In the genomic region with DNA sequence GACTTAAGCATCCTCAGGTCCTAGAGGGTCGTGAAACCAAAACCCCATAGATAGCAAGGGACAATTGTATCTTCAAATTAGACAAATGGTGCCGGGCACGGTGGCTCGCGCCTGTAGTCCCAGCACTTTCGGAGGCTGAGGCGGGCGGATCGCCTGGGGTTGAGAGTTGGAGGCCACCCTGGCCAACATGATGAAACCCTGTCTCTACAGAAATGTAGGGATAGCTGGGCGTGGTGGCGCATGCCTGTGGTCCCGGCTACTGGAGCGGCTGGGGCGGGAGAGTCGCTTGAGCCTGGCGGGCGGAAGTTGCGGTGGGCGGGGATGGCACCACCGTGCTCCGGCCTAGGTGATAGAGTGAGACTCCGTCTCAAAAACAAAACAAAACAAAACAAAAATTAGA, we compare ENCODE assay signal across 31 cellular contexts.
"Had no signal": no experiment of that assay in that cellular context is flagged by ENCODE, and none has a peak within 500 bp of the region (broad histone marks: within the 10 kb centered on the region; RNA-seq: fewer than 3 reads in every experiment).

No MANE protein-coding gene starts in this region.

- ATAC-seq: activated CD4-positive, alpha-beta T cell treated with anti-CD3 and anti-CD28 coated beads for 36 hours; activated CD8-positive, alpha-beta memory T cell treated with anti-CD3 and anti-CD28 coated beads, Interleukin-2, amount 10 ng/mL, durations not matched to agents 7 days and 5 days; activated CD8-positive, alpha-beta T cell treated with anti-CD3 and anti-CD28 coated beads, Interleukin-2, amount 10 ng/mL, durations not matched to agents 7 days and 5 days; activated naive CD8-positive, alpha-beta T cell treated with anti-CD3 and anti-CD28 coated beads, Interleukin-2, amount 50 U/mL, for 24 hours had no signal

- H3K27ac Mint-ChIP-seq: activated CD4-positive, alpha-beta memory T cell treated with anti-CD3 and anti-CD28 coated beads for 36 hours; activated CD4-positive, alpha-beta T cell treated with anti-CD3 and anti-CD28 coated beads for 36 hours; activated CD4-positive, alpha-beta T cell treated with anti-CD3 and anti-CD28 coated beads, Interleukin-2, amount 10 ng/mL, durations not matched to agents 24 days and 14 days; activated CD8-positive, alpha-beta memory T cell treated with anti-CD3 and anti-CD28 coated beads, Interleukin-2, amount 10 ng/mL, durations not matched to agents 7 days and 5 days; activated CD8-positive, alpha-beta T cell treated with anti-CD3 and anti-CD28 coated beads, Interleukin-2, amount 10 ng/mL, durations not matched to agents 7 days and 5 days; activated naive CD4-positive, alpha-beta T cell treated with anti-CD3 and anti-CD28 coated beads for 36 hours; activated naive CD4-positive, alpha-beta T cell treated with anti-CD3 and anti-CD28 coated beads, Interleukin-2, amount 50 U/mL, for 24 hours; activated naive CD8-positive, alpha-beta T cell treated with anti-CD3 and anti-CD28 coated beads for 36 hours; activated naive CD8-positive, alpha-beta T cell treated with anti-CD3 and anti-CD28 coated beads, Interleukin-2, amount 50 U/mL, for 24 hours; activated T-helper 1 cell treated with anti-CD3 and anti-CD28 coated beads, Interleukin-12 subunit alpha, Interleukin-12 subunit beta, Interleukin-2, Interleukin-4 antibody, amounts not matched to agents 30 ng/mL and 10 ng/mL and 1 ng/mL, durations not matched to agents 14 hours and 24 hours and 36 hours; activated T-helper 2 cell treated with anti-CD3 and anti-CD28 coated beads, Interferon-gamma antibody, Interleukin-2, Interleukin-4, amounts not matched to agents 10 μg/mL and 5 μg/mL and 100 μg/mL, durations not matched to agents 14 hours and 24 hours and 36 hours; brain had no signal

- H3K27ac ChIP-seq: adrenal gland, breast epithelium, cardiac muscle cell, epithelial cell of prostate, esophagus squamous epithelium had no signal

- H3K9me3 ChIP-seq: adrenal gland, breast epithelium had no signal

- DNase-seq: activated CD4-positive, alpha-beta memory T cell treated with anti-CD3 and anti-CD28 coated beads for 36 hours; activated CD4-positive, alpha-beta T cell treated with anti-CD3 and anti-CD28 coated beads for 36 hours; activated CD4-positive, alpha-beta T cell treated with anti-CD3 and anti-CD28 coated beads, Interleukin-2, amount 10 ng/mL, durations not matched to agents 24 days and 14 days; activated CD4-positive, CD25-positive, alpha-beta regulatory T cell; activated CD4-positive, CD25-positive, alpha-beta regulatory T cell treated with anti-CD3 and anti-CD28 coated beads, Interleukin-2, amount 50 U/mL, for 72 hours; activated CD8-positive, alpha-beta memory T cell treated with anti-CD3 and anti-CD28 coated beads, Interleukin-2, amount 10 ng/mL, durations not matched to agents 7 days and 5 days; activated CD8-positive, alpha-beta memory T cell treated with anti-CD3 and anti-CD28 coated beads, Interleukin-2, amount 50 U/mL, for 4 hours; activated CD8-positive, alpha-beta T cell treated with anti-CD3 and anti-CD28 coated beads, Interleukin-2, amount 10 ng/mL, durations not matched to agents 7 days and 5 days; activated effector memory CD4-positive, alpha-beta T cell treated with anti-CD3 and anti-CD28 coated beads, Interleukin-2, amount 50 U/mL, for 16 hours; activated naive CD4-positive, alpha-beta T cell treated with anti-CD3 and anti-CD28 coated beads for 36 hours; activated naive CD8-positive, alpha-beta T cell treated with anti-CD3 and anti-CD28 coated beads for 36 hours; activated naive CD8-positive, alpha-beta T cell treated with anti-CD3 and anti-CD28 coated beads, Interleukin-2, amount 50 U/mL, for 24 hours; activated T-cell treated with anti-CD3 and anti-CD28 coated beads, Interleukin-2, amount 50 U/mL, for 1 hour; activated T-cell treated with anti-CD3 and anti-CD28 coated beads, Interleukin-2, amount 50 U/mL, for 48 hours; adrenal gland; amygdala; cortex of kidney; dermis blood vessel endothelial cell; effector CD4-positive, alpha-beta T cell; esophagus squamous epithelium; head of caudate nucleus; T-helper 2 cell had no signal

- H3K27me3 ChIP-seq: adrenal gland, breast epithelium, cardiac muscle cell, esophagus squamous epithelium had no signal

- H3K36me3 Mint-ChIP-seq: activated CD4-positive, alpha-beta memory T cell treated with anti-CD3 and anti-CD28 coated beads for 36 hours; activated CD8-positive, alpha-beta memory T cell treated with anti-CD3 and anti-CD28 coated beads, Interleukin-2, amount 10 ng/mL, durations not matched to agents 7 days and 5 days; activated naive CD4-positive, alpha-beta T cell treated with anti-CD3 and anti-CD28 coated beads, Interleukin-2, amount 50 U/mL, for 24 hours; activated naive CD8-positive, alpha-beta T cell treated with anti-CD3 and anti-CD28 coated beads for 36 hours; brain had no signal

- H3K4me1 ChIP-seq: adrenal gland, breast epithelium, esophagus squamous epithelium had no signal

- H3K4me3 ChIP-seq: adrenal gland, breast epithelium, cardiac muscle cell, esophagus squamous epithelium had no signal

- H3K27me3 Mint-ChIP-seq: activated CD4-positive, alpha-beta memory T cell treated with anti-CD3 and anti-CD28 coated beads for 36 hours; activated CD4-positive, alpha-beta T cell treated with anti-CD3 and anti-CD28 coated beads for 36 hours; activated CD4-positive, alpha-beta T cell treated with anti-CD3 and anti-CD28 coated beads, Interleukin-2, amount 10 ng/mL, durations not matched to agents 24 days and 14 days; activated CD8-positive, alpha-beta memory T cell treated with anti-CD3 and anti-CD28 coated beads, Interleukin-2, amount 10 ng/mL, durations not matched to agents 7 days and 5 days; activated naive CD4-positive, alpha-beta T cell treated with anti-CD3 and anti-CD28 coated beads, Interleukin-2, amount 50 U/mL, for 24 hours; activated naive CD8-positive, alpha-beta T cell treated with anti-CD3 and anti-CD28 coated beads for 36 hours; activated naive CD8-positive, alpha-beta T cell treated with anti-CD3 and anti-CD28 coated beads, Interleukin-2, amount 50 U/mL, for 24 hours; central memory CD8-positive, alpha-beta T cell had no signal

- FAIRE-seq: endothelial cell of umbilical vein had no signal

- H3K9me3 Mint-ChIP-seq: activated naive CD4-positive, alpha-beta T cell treated with anti-CD3 and anti-CD28 coated beads, Interleukin-2, amount 50 U/mL, for 24 hours; brain had no signal

- H3K4me3 Mint-ChIP-seq: activated CD4-positive, alpha-beta memory T cell treated with anti-CD3 and anti-CD28 coated beads for 36 hours; activated CD4-positive, alpha-beta T cell treated with anti-CD3 and anti-CD28 coated beads for 36 hours; activated CD4-positive, alpha-beta T cell treated with anti-CD3 and anti-CD28 coated beads, Interleukin-2, amount 10 ng/mL, durations not matched to agents 24 days and 14 days; activated CD8-positive, alpha-beta memory T cell treated with anti-CD3 and anti-CD28 coated beads, Interleukin-2, amount 10 ng/mL, durations not matched to agents 7 days and 5 days; activated CD8-positive, alpha-beta T cell treated with anti-CD3 and anti-CD28 coated beads, Interleukin-2, amount 10 ng/mL, durations not matched to agents 7 days and 5 days; activated naive CD4-positive, alpha-beta T cell treated with anti-CD3 and anti-CD28 coated beads for 36 hours; activated naive CD4-positive, alpha-beta T cell treated with anti-CD3 and anti-CD28 coated beads, Interleukin-2, amount 50 U/mL, for 24 hours; activated naive CD8-positive, alpha-beta T cell treated with anti-CD3 and anti-CD28 coated beads for 36 hours; activated naive CD8-positive, alpha-beta T cell treated with anti-CD3 and anti-CD28 coated beads, Interleukin-2, amount 50 U/mL, for 24 hours; activated T-helper 1 cell treated with anti-CD3 and anti-CD28 coated beads, Interleukin-12 subunit alpha, Interleukin-12 subunit beta, Interleukin-2, Interleukin-4 antibody, amounts not matched to agents 30 ng/mL and 10 ng/mL and 1 ng/mL, durations not matched to agents 14 hours and 24 hours and 36 hours; brain; central memory CD8-positive, alpha-beta T cell had no signal

- H3K4me1 Mint-ChIP-seq: activated CD4-positive, alpha-beta T cell treated with anti-CD3 and anti-CD28 coated beads for 36 hours; activated CD4-positive, alpha-beta T cell treated with anti-CD3 and anti-CD28 coated beads, Interleukin-2, amount 10 ng/mL, durations not matched to agents 24 days and 14 days; activated CD8-positive, alpha-beta memory T cell treated with anti-CD3 and anti-CD28 coated beads, Interleukin-2, amount 10 ng/mL, durations not matched to agents 7 days and 5 days; activated naive CD4-positive, alpha-beta T cell treated with anti-CD3 and anti-CD28 coated beads, Interleukin-2, amount 50 U/mL, for 24 hours; activated naive CD8-positive, alpha-beta T cell treated with anti-CD3 and anti-CD28 coated beads for 36 hours; activated naive CD8-positive, alpha-beta T cell treated with anti-CD3 and anti-CD28 coated beads, Interleukin-2, amount 50 U/mL, for 24 hours; central memory CD8-positive, alpha-beta T cell had no signal

- H3K36me3 ChIP-seq: adrenal gland, breast epithelium, cardiac muscle cell, esophagus squamous epithelium had no signal
